Comparison of ENCODE assay signal across 12 cellular contexts in genomic region chr5:65861830-65862241, GRCh38.
DNase-seq lines count a peak whose midpoint lies in the region; ATAC-seq, FAIRE-seq and TF ChIP-seq lines count a peak whose summit lies in the region.
"Had no signal": no experiment of that assay in that cellular context is flagged by ENCODE, and none has a peak within 500 bp of the region (broad histone marks: within the 10 kb centered on the region; RNA-seq: fewer than 3 reads in every experiment).

No MANE protein-coding gene starts in this region.

- no peak overlapping the region for H2BK15ac ChIP-seq in mesendoderm (replicated peaks; ENCODE audit: low read depth)

- no peak for TF ChIP-seq POLR2A in GM12891 (IDR thresholded peaks at IDR 0.05; ENCODE audit: low read depth, low read length)

- H2AFZ ChIP-seq in mammary epithelial cell (ENCODE audit: low read depth, low read length), result no peak overlapping the region

- H3K27ac ChIP-seq in mammary epithelial cell (ENCODE audit: insufficient read depth, low read depth, low read length) (peak overlapping the region; percentile 89), mesendoderm (ENCODE audit: low read depth, low read length) (no peak overlapping the region)

- H3K79me2 ChIP-seq in mammary epithelial cell (ENCODE audit: insufficient read depth, low read length) (no peaks in the 10 kb centered on the region), mesendoderm (ENCODE audit: control insufficient read depth, insufficient read depth, low read length) (no peaks in the 10 kb centered on the region)

- no peaks in the 10 kb centered on the region for H3K9me3 Mint-ChIP-seq in immature natural killer cell

- H3K4ac ChIP-seq in mesendoderm (ENCODE audit: low read depth, low read length), result no peak overlapping the region

- WGBS in mammary epithelial cell (ENCODE audit: low coverage, missing lambda C conversion rate), result 0% methylated on average over 3 of the region's 3 CpGs
- no CpG with 5 or more reads among the region's 3 CpGs for WGBS in mesendoderm (ENCODE audit: extremely low coverage, insufficient coverage, low lambda C conversion rate)

- H3K4me3 ChIP-seq in BJ (ENCODE audit: low read depth, low read length), result no peak overlapping the region
- H3K4me3 ChIP-seq in mammary epithelial cell (replicated peaks in 1 of 3; ENCODE audit: insufficient read depth in 1 of 3, low read depth in 2 of 3, low read length in 3 of 3), result no peak overlapping the region
- no peak overlapping the region for H3K4me3 ChIP-seq in mesendoderm (ENCODE audit: low read length)

- no peak overlapping the region for H4K8ac ChIP-seq in mesendoderm (ENCODE audit: low read depth, low read length)

- FAIRE-seq in GM12891 (lab: Jason Lieb, UNC), result no peak
- no peak for FAIRE-seq in GM19239 (lab: Jason Lieb, UNC)

- no peak overlapping the region for H2AK5ac ChIP-seq in mesendoderm (ENCODE audit: low read length)

- H3K27me3 Mint-ChIP-seq in immature natural killer cell (ENCODE audit: low read depth in 3 of 3), result peaks cover 5 to 7% (median 6%) of the 10 kb centered on the region in 3 donors
- H3K27me3 Mint-ChIP-seq: brain had no signal

- H3K4me3 Mint-ChIP-seq in immature natural killer cell, result no peak overlapping the region
- H3K4me3 Mint-ChIP-seq: brain had no signal

- H2BK5ac ChIP-seq in mesendoderm (ENCODE audit: low read length), result no peak overlapping the region

- no peak overlapping the region for H3K56ac ChIP-seq in mesendoderm (ENCODE audit: low read length)

- in situ Hi-C loops in mammary epithelial cell (cut with MboI; ENCODE audit: low sequenced_read_pairs in 2 of 2), result no loop called here

- ATAC-seq in HG03280 (IDR thresholded peaks at IDR 0.05; ENCODE audit: unreplicated experiment), result no peak
- ATAC-seq: esophagus mucosa had no signal

- TF ChIP-seq CTCF in BJ (IDR thresholded peaks at IDR 0.05; ENCODE audit: insufficient read depth, low read depth, low read length), result no peak
- TF ChIP-seq CTCF in mammary epithelial cell (conservative IDR thresholded peaks at IDR 0.05 in 1 of 2, IDR thresholded peaks at IDR 0.05 in 1 of 2; ENCODE audit: extremely low read depth in 1 of 2, insufficient read depth in 1 of 2, low read depth in 1 of 2, low read length in 2 of 2), result no peak

- no peaks in the 10 kb centered on the region for H3K9me3 ChIP-seq in mammary epithelial cell (replicated peaks; ENCODE audit: insufficient read depth, low read length)

- no peaks in the 10 kb centered on the region for H3K36me3 Mint-ChIP-seq in immature natural killer cell
- H3K36me3 Mint-ChIP-seq: brain had no signal

- H3K23ac ChIP-seq in mesendoderm (ENCODE audit: low read length), result no peak overlapping the region

- dilution Hi-C loops in mammary epithelial cell (cut with HindIII; ENCODE audit: low sequenced_read_pairs), result loop anchor here (5.0 kb wide), 1 partner anchor 50 kb away; no protein-coding TSS in a partner anchor

- peaks cover 26% of the 10 kb centered on the region for H3K4me1 ChIP-seq in mammary epithelial cell (ENCODE audit: insufficient read depth, low read length)
- no peaks in the 10 kb centered on the region for H3K4me1 ChIP-seq in mesendoderm (ENCODE audit: control insufficient read depth, low read depth, low read length)

- CTCF ChIA-PET in BJ (lab: Yijun Ruan, JAX), result interaction anchor here (0.7 to 1.8 kb wide), 2 partner anchors 23 to 26 kb away, joined by 3 to 4 read pairs; no protein-coding TSS in a partner anchor
- CTCF ChIA-PET in mammary epithelial cell (lab: Charles Lee; ENCODE audit: low non-redundant PET), result no interaction called here

- H3K36me3 ChIP-seq in BJ (ENCODE audit: control insufficient read depth, insufficient read depth, low read length) (no peaks in the 10 kb centered on the region), mammary epithelial cell (ENCODE audit: insufficient read depth, low read length) (no peaks in the 10 kb centered on the region), mesendoderm (ENCODE audit: control insufficient read depth, insufficient read depth, low read length) (no peaks in the 10 kb centered on the region)

- BruUV-seq in mammary epithelial cell (replicated peaks; lab: Mats Ljungman, UMichigan), result no TSS peak

- H4K20me1 ChIP-seq in mammary epithelial cell (ENCODE audit: insufficient read depth, low read length), result no peaks in the 10 kb centered on the region

- POLR2A ChIA-PET in BJ (lab: Charles Lee), result interaction anchor here (0.6 to 0.7 kb wide), 4 partner anchors 21 to 102 kb away, joined by 3 to 19 read pairs (median 10); no protein-coding TSS in a partner anchor

- peak overlapping the region; percentile 69 for H3K4me2 ChIP-seq in mammary epithelial cell (ENCODE audit: insufficient read depth, low read depth, low read length)
- no peak overlapping the region for H3K4me2 ChIP-seq in mesendoderm (ENCODE audit: low read length)

- no peaks in the 10 kb centered on the region for H3K79me1 ChIP-seq in mesendoderm (ENCODE audit: low read length)

- H4K5ac ChIP-seq in mesendoderm (ENCODE audit: low read length), result no peak overlapping the region

- H3K27me3 ChIP-seq in BJ (ENCODE audit: control insufficient read depth, insufficient read depth, low read length) (no peaks in the 10 kb centered on the region), mammary epithelial cell (ENCODE audit: insufficient read depth, low read length) (no peaks in the 10 kb centered on the region), mesendoderm (ENCODE audit: insufficient read depth, low read length, poor library complexity) (no peaks in the 10 kb centered on the region)

- no peak overlapping the region for H3K9ac ChIP-seq in mammary epithelial cell (ENCODE audit: insufficient read depth, low read length)
- no peak overlapping the region for H3K9ac ChIP-seq in mesendoderm (ENCODE audit: low read length)

- H3K4me1 Mint-ChIP-seq in immature natural killer cell, result peaks cover 0 to 3% of the 10 kb centered on the region in 2 donors
- H3K4me1 Mint-ChIP-seq: brain had no signal

- intact Hi-C loops in mammary epithelial cell (cut with micrococcal nuclease), result no loop called here

- no peak overlapping the region for H3K27ac Mint-ChIP-seq in immature natural killer cell
- H3K27ac Mint-ChIP-seq: brain had no signal

- H3K18ac ChIP-seq in mesendoderm (ENCODE audit: low read length), result no peak overlapping the region

- H2BK120ac ChIP-seq in mesendoderm (ENCODE audit: low read depth, low read length), result no peak overlapping the region

- DNase-seq in BJ (ENCODE audit: low read depth) (peak; percentile 99), M059J (ENCODE audit: low read depth) (peak; percentile 99), mammary epithelial cell (peak; percentile 93), mesendoderm (peak; percentile 57), GM12891 (ENCODE audit: insufficient read length, low spot score) (no peak), immature natural killer cell (no peak), GM19239 (ENCODE audit: insufficient read length, low spot score) (no peak)
- DNase-seq: KG1, NCI-H345 had no signal

TF ChIP-seq in GM12891, 5 proteins besides CTCF, POLR2A, EP300 and RAD21:
- TF ChIP-seq SPI1 (IDR thresholded peaks at IDR 0.05; ENCODE audit: low read depth, low read length), result no peak

Comparison
In these comparisons a context has a peak if more than half of its experiments do, and no peak if none do; other contexts are left out.
1. DNase-seq: peak in BJ (single experiment), M059J (single experiment), mammary epithelial cell (single experiment) and mesendoderm (single experiment); none in GM12891 (single experiment), immature natural killer cell (0 of 3) and GM19239 (single experiment).